In genomic region chr9:111559000-111559610, GRCh38 we compare ENCODE assay signal across 15 cellular contexts. TPM values are rescaled to one million over a fixed set of nuclear protein-coding genes. Genes with fewer than 3 reads are reported as not detected.
DNase-seq lines count a peak whose midpoint lies in the region; ATAC-seq, FAIRE-seq and TF ChIP-seq lines count a peak whose summit lies in the region.
"Had no signal": no experiment of that assay in that cellular context is flagged by ENCODE, and none has a peak within 500 bp of the region (broad histone marks: within the 10 kb centered on the region; RNA-seq: fewer than 3 reads in every experiment).

No MANE protein-coding gene starts in this region.

- FAIRE-seq in astrocyte (lab: Jason Lieb, UNC) (no peak), small intestine (lab: Jason Lieb, UNC) (no peak)
- FAIRE-seq: pancreas had no signal

- no peak overlapping the region for H3K4me3 Mint-ChIP-seq in astrocyte (ENCODE audit: unreplicated experiment)
- H3K4me3 Mint-ChIP-seq: activated CD4-positive, alpha-beta T cell treated with anti-CD3 and anti-CD28 coated beads, Interleukin-2, amount 10 ng/mL, durations not matched to agents 24 days and 14 days; effector memory CD8-positive, alpha-beta T cell; T-helper 17 cell had no signal

- H3K36me3 Mint-ChIP-seq in astrocyte (ENCODE audit: low read depth, unreplicated experiment), result peaks cover 40% of the 10 kb centered on the region

- H4K20me1 ChIP-seq in astrocyte (ENCODE audit: insufficient read depth, low read length), result no peaks in the 10 kb centered on the region

- WGBS in small intestine, 3 donors, result 56 to 78% (median 69%) methylated on average over 7 of the region's 7 CpGs

- H3K9me3 Mint-ChIP-seq in astrocyte (ENCODE audit: unreplicated experiment), result peaks cover 43% of the 10 kb centered on the region

- in situ Hi-C loops in KBM-7 (cut with MboI; ENCODE audit: low pct_unique_long_range_greater_than_20kb, low sequenced_read_pairs), result no loop called here

- H3K79me2 ChIP-seq in astrocyte (ENCODE audit: insufficient read depth, low read length), result no peaks in the 10 kb centered on the region

- H2AFZ ChIP-seq in astrocyte (ENCODE audit: low read depth, low read length), result no peak overlapping the region

- H3K4me1 Mint-ChIP-seq in astrocyte (ENCODE audit: low read depth, unreplicated experiment), result no peaks in the 10 kb centered on the region
- H3K4me1 Mint-ChIP-seq: activated CD4-positive, alpha-beta T cell treated with anti-CD3 and anti-CD28 coated beads, Interleukin-2, amount 10 ng/mL, durations not matched to agents 24 days and 14 days; T-helper 17 cell had no signal

- POLR2A ChIA-PET in HEK293 (lab: Yijun Ruan, JAX), result no interaction called here

- H3K4me1 ChIP-seq in HEK293 (ENCODE audit: control insufficient read depth, insufficient read depth, low read length), result no peaks in the 10 kb centered on the region
- H3K4me1 ChIP-seq in astrocyte (ENCODE audit: insufficient read depth, low read length), result no peaks in the 10 kb centered on the region
- H3K4me1 ChIP-seq in small intestine (ENCODE audit: control insufficient read depth in 2 of 2, insufficient read depth in 1 of 2, low read depth in 1 of 2, low read length in 1 of 2), result peaks cover 0 to 2% of the 10 kb centered on the region in 2 donors
- H3K4me1 ChIP-seq: ascending aorta, pancreas had no signal

- peak; percentile 64 for DNase-seq in astrocyte (ENCODE audit: low read depth)
- DNase-seq in hepatic stellate cell (ENCODE audit: low spot score), result peak; percentile 10
- DNase-seq in small intestine, result peak; percentile 91
- DNase-seq in 8988T, result no peak
- no peak for DNase-seq in T-helper 1 cell
- no peak for DNase-seq in KBM-7
- DNase-seq: activated CD4-positive, alpha-beta T cell treated with anti-CD3 and anti-CD28 coated beads, Interleukin-2, amount 10 ng/mL, durations not matched to agents 24 days and 14 days; COR-L47; effector memory CD8-positive, alpha-beta T cell; NCI-H2171 treated with DMSO at 0.1 percent for 48 hours; pancreas; T-helper 17 cell had no signal

- TF ChIP-seq CTCF in HEK293 (tag by site-specific recombination; IDR thresholded peaks at IDR 0.05) (no peak), astrocyte (IDR thresholded peaks at IDR 0.05; ENCODE audit: insufficient read depth, low read depth, low read length) (no peak)

- H3K27ac Mint-ChIP-seq in astrocyte (ENCODE audit: unreplicated experiment), result no peak overlapping the region
- H3K27ac Mint-ChIP-seq: activated CD4-positive, alpha-beta T cell treated with anti-CD3 and anti-CD28 coated beads, Interleukin-2, amount 10 ng/mL, durations not matched to agents 24 days and 14 days; effector memory CD8-positive, alpha-beta T cell; T-helper 17 cell had no signal

- H3K4me3 ChIP-seq in HEK293 (ENCODE audit: low read depth, low read length) (no peak overlapping the region), astrocyte (ENCODE audit: insufficient read depth, low read depth, low read length) (no peak overlapping the region), small intestine (ENCODE audit: low read depth in 1 of 2, low read length in 2 of 2) (no peak overlapping the region)
- H3K4me3 ChIP-seq: ascending aorta, pancreas had no signal

- H3K36me3 ChIP-seq in HEK293 (ENCODE audit: control insufficient read depth in 2 of 2, insufficient read depth in 1 of 2, low read length in 2 of 2) (peaks cover 0 to 13% of the 10 kb centered on the region in 2 experiments; a peak in 2 of 3 replicates), astrocyte (ENCODE audit: insufficient read depth, low read length) (peaks cover 4% of the 10 kb centered on the region), small intestine (ENCODE audit: control insufficient read depth in 2 of 2, insufficient read depth in 2 of 2, low read length in 2 of 2) (peaks cover 0 to 2% of the 10 kb centered on the region in 2 donors)

- H3K27ac ChIP-seq in HEK293 (ENCODE audit: extremely low read depth, low read depth, low read length) (no peak overlapping the region), astrocyte (ENCODE audit: low read depth, low read length) (no peak overlapping the region), small intestine (ENCODE audit: low read depth in 1 of 2, low read length in 1 of 2) (peak overlapping the region in 1 of 2 donors; percentile 68)
- H3K27ac ChIP-seq: ascending aorta, pancreas had no signal

- CTCF ChIA-PET in HEK293 (lab: Yijun Ruan, JAX), result interaction anchor here (0.6 kb wide), 2 partner anchors 94 to 1656 kb away, joined by 4 to 5 read pairs; no protein-coding TSS in a partner anchor

- no peak for ATAC-seq in HG03565 (IDR thresholded peaks at IDR 0.05; ENCODE audit: unreplicated experiment)
- ATAC-seq: effector memory CD8-positive, alpha-beta T cell; T-helper 17 cell had no signal

- H3K27me3 ChIP-seq in astrocyte (ENCODE audit: insufficient read depth, low read length) (no peaks in the 10 kb centered on the region), small intestine (ENCODE audit: control insufficient read depth in 2 of 2, insufficient read depth in 2 of 2, low read length in 2 of 2) (no peaks in the 10 kb centered on the region)
- H3K27me3 ChIP-seq: ascending aorta, pancreas had no signal

- no peaks in the 10 kb centered on the region for H3K9me3 ChIP-seq in HEK293 (ENCODE audit: control insufficient read depth, insufficient read depth, low read depth, low read length)
- H3K9me3 ChIP-seq in astrocyte (ENCODE audit: insufficient read depth, low read depth, low read length), result no peaks in the 10 kb centered on the region
- H3K9me3 ChIP-seq in small intestine (ENCODE audit: control insufficient read depth, low read depth), result no peaks in the 10 kb centered on the region
- H3K9me3 ChIP-seq: pancreas had no signal

- H3K4me2 ChIP-seq in astrocyte (ENCODE audit: low read length), result no peak overlapping the region

- H3K9ac ChIP-seq in astrocyte (ENCODE audit: low read length), result no peak overlapping the region

- no peaks in the 10 kb centered on the region for H3K27me3 Mint-ChIP-seq in astrocyte (ENCODE audit: low read depth, unreplicated experiment)
- H3K27me3 Mint-ChIP-seq: activated CD4-positive, alpha-beta T cell treated with anti-CD3 and anti-CD28 coated beads, Interleukin-2, amount 10 ng/mL, durations not matched to agents 24 days and 14 days; effector memory CD8-positive, alpha-beta T cell; T-helper 17 cell had no signal

TF ChIP-seq in HEK293, 187 proteins besides CTCF, POLR2A, EP300 and RAD21:
- no peak for TF ChIP-seq ZNF548 (tag by site-specific recombination; IDR thresholded peaks at IDR 0.05)
- TF ChIP-seq, protein P1, sequence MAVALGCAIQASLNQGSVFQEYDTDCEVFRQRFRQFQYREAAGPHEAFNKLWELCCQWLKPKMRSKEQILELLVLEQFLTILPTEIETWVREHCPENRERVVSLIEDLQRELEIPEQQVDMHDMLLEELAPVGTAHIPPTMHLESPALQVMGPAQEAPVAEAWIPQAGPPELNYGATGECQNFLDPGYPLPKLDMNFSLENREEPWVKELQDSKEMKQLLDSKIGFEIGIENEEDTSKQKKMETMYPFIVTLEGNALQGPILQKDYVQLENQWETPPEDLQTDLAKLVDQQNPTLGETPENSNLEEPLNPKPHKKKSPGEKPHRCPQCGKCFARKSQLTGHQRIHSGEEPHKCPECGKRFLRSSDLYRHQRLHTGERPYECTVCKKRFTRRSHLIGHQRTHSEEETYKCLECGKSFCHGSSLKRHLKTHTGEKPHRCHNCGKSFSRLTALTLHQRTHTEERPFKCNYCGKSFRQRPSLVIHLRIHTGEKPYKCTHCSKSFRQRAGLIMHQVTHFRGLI (tag by site-specific recombination; IDR thresholded peaks at IDR 0.05), result peak; percentile 90

RNA-seq across cellular contexts. Expression of gene ZNF483, which starts 34.1 kb away (rescaled TPM):
- total RNA-seq in astrocyte, result 1.8 and 2.5 TPM in 2 replicates
- under 1 TPM in 1 of 3 donors, not detected in 2; 0.51 TPM for polyA plus RNA-seq in small intestine

RNA-seq across cellular contexts. Expression of gene PTGR1, which starts 40.3 kb away (rescaled TPM):
- 36.9 and 43.5 TPM in 2 replicates for total RNA-seq in astrocyte
- polyA plus RNA-seq in small intestine, result 1,000 to 10,000 TPM in 1 of 3 donors, 100 to 1,000 TPM in 2; 128 to 1,002 (median 433) TPM

Comparison
In these comparisons a context has a peak if more than half of its experiments do, and no peak if none do; other contexts are left out.
1. DNase-seq: peak in astrocyte (single experiment), hepatic stellate cell (single experiment) and small intestine (single experiment); none in 8988T (single experiment), T-helper 1 cell (0 of 5) and KBM-7 (single experiment).